In genomic region chr2:119266091-119266589, GRCh38 we compare ENCODE assay signal across 29 cellular contexts. TPM values are rescaled to one million over a fixed set of nuclear protein-coding genes. Genes with fewer than 3 reads are reported as not detected.
"Had no signal": no experiment of that assay in that cellular context is flagged by ENCODE, and none has a peak within 500 bp of the region (broad histone marks: within the 10 kb centered on the region; RNA-seq: fewer than 3 reads in every experiment).

No MANE protein-coding gene starts in this region.

- H3K4me1 Mint-ChIP-seq: mesothelial cell of epicardium, naive B cell, nephron progenitor cell had no signal

- H3K9me3 Mint-ChIP-seq: natural killer cell, neural progenitor cell had no signal

- H3K4me1 ChIP-seq: lower lobe of right lung, neural progenitor cell, pancreas, prostate gland, suprapubic skin, tibial nerve, upper lobe of left lung had no signal

- H2AFZ ChIP-seq: neural progenitor cell had no signal

- H3K4me3 Mint-ChIP-seq: mesothelial cell of epicardium; naive B cell; natural killer cell; nephron progenitor cell; stimulated activated naive CD8-positive, alpha-beta T cell treated with anti-CD3 and anti-CD28 coated beads, Interleukin-15, Interleukin-2, amounts not matched to agents 100 ng/mL and 50 ng/mL, for 24 hours had no signal

- ATAC-seq: left cardiac atrium, left lung, lower lobe of right lung, natural killer cell, pancreas, right cardiac atrium, sciatic nerve had no signal

- H3K4me3 ChIP-seq: left lung, lower lobe of right lung, neural progenitor cell, pancreas, prostate gland, skin epidermis, suprapubic skin, tibial nerve, upper lobe of left lung had no signal

- H3K36me3 Mint-ChIP-seq: mesothelial cell of epicardium, naive B cell, natural killer cell, neural progenitor cell had no signal

- H3K27me3 ChIP-seq: left lung, neural progenitor cell, neutrophil, pancreas, suprapubic skin, tibial nerve, upper lobe of left lung had no signal

- H3K9me3 ChIP-seq: left lung, lower lobe of right lung, neutrophil, pancreas, prostate gland, suprapubic skin, upper lobe of left lung had no signal

- H3K27ac Mint-ChIP-seq: mesothelial cell of epicardium; naive B cell; natural killer cell; nephron progenitor cell; neural progenitor cell; stimulated activated naive CD8-positive, alpha-beta T cell treated with anti-CD3 and anti-CD28 coated beads, Interleukin-15, Interleukin-2, amounts not matched to agents 100 ng/mL and 50 ng/mL, for 24 hours had no signal

- H3K4me2 ChIP-seq: neural progenitor cell had no signal

- H3K9ac ChIP-seq: neural progenitor cell had no signal

- H3K36me3 ChIP-seq: lower lobe of right lung, neural progenitor cell, neutrophil, pancreas, prostate gland, upper lobe of left lung had no signal

- H3K27me3 Mint-ChIP-seq: stimulated activated naive CD8-positive, alpha-beta T cell treated with anti-CD3 and anti-CD28 coated beads, Interleukin-15, Interleukin-2, amounts not matched to agents 100 ng/mL and 50 ng/mL, for 24 hours had no signal

- DNase-seq: hippocampal formation; kidney glomerular epithelial cell; left cardiac atrium; left lung; lower lobe of right lung; mammary epithelial cell; mesenchymal stem cell; naive B cell; natural killer cell; nephron progenitor cell; occipital lobe; pancreas; retina; right cardiac atrium; stimulated activated CD4-positive, alpha-beta T cell treated with anti-CD3 and anti-CD28 coated beads, Interleukin-12 subunit alpha, Interleukin-12 subunit beta, amount 100 ng/mL, for 4 hours; stimulated activated CD4-positive, alpha-beta T cell treated with anti-CD3 and anti-CD28 coated beads, Interleukin-15, amount 100 ng/mL, for 24 hours; stimulated activated CD4-positive, alpha-beta T cell treated with anti-CD3 and anti-CD28 coated beads, Interleukin-2, amount 100 ng/mL, for 24 hours; stimulated activated CD4-positive, alpha-beta T cell treated with anti-CD3 and anti-CD28 coated beads, Interleukin-4, amount 100 ng/mL, for 1 hour; stimulated activated naive CD4-positive, alpha-beta T cell; upper lobe of left lung had no signal

- H3K27ac ChIP-seq: left lung, lower lobe of right lung, neural progenitor cell, neutrophil, pancreas, prostate gland, skin epidermis, suprapubic skin, tibial nerve, upper lobe of left lung had no signal

RNA-seq across cellular contexts. Expression of gene STEAP3, which starts 42.5 kb away (rescaled TPM):
- total RNA-seq: occipital lobe had no signal
